ENCODE assay signal across 8 cellular contexts in genomic region chr5:38258319-38259061, GRCh38. TPM values are rescaled to one million over a fixed set of nuclear protein-coding genes. Genes with fewer than 3 reads are reported as not detected.
DNase-seq lines count a peak whose midpoint lies in the region; ATAC-seq and TF ChIP-seq lines count a peak whose summit lies in the region.

Gene EGFLAM, plus strand, starts transcription at chr5:38258559. Its CDS starts 196 bp downstream, at chr5:38258755.

- H3K27ac Mint-ChIP-seq in mesothelial cell of epicardium = peak within 1 kb of the TSS; percentile 14
- peak within 1 kb of the TSS in 1 of 8 donors; percentile 68 for H3K27ac Mint-ChIP-seq in CD8-positive, alpha-beta memory T cell

- H3K4me1 Mint-ChIP-seq in mesothelial cell of epicardium = peaks cover 16% of the 10 kb centered on the region
- peaks cover 5 to 10% (median 7%) of the 10 kb centered on the region in 3 donors for H3K4me1 Mint-ChIP-seq in CD8-positive, alpha-beta memory T cell

- peak within 1 kb of the TSS; percentile 74 for H3K4me3 Mint-ChIP-seq in mesothelial cell of epicardium
- peak within 1 kb of the TSS in 3 of 7 donors; percentile 9 to 75 (median 9) for H3K4me3 Mint-ChIP-seq in CD8-positive, alpha-beta memory T cell

- H3K9me3 Mint-ChIP-seq in mesothelial cell of epicardium = peaks cover 6% of the 10 kb centered on the region
- H3K9me3 Mint-ChIP-seq in CD8-positive, alpha-beta memory T cell = peaks cover under 1 to 9% (median 2%) of the 10 kb centered on the region in 5 donors

- no peaks in the 10 kb centered on the region for H3K36me3 ChIP-seq in CD8-positive, alpha-beta memory T cell (ENCODE audit: insufficient read depth, low read length)

- peaks cover 96% of the 10 kb centered on the region for H3K27me3 Mint-ChIP-seq in mesothelial cell of epicardium (ENCODE audit: low read depth)
- peaks cover 37 to 77% of the 10 kb centered on the region in 2 donors for H3K27me3 Mint-ChIP-seq in CD8-positive, alpha-beta memory T cell

- TF ChIP-seq CTCF in coronary artery (IDR thresholded peaks at IDR 0.05) (no peak), mesothelial cell of epicardium (IDR thresholded peaks at IDR 0.05; ENCODE audit: unreplicated experiment) (peak; percentile 31)

- H3K36me3 Mint-ChIP-seq in mesothelial cell of epicardium = no peaks in the 10 kb centered on the region
- H3K36me3 Mint-ChIP-seq in CD8-positive, alpha-beta memory T cell = no peaks in the 10 kb centered on the region

- CTCF ChIA-PET in CD8-positive, alpha-beta memory T cell (lab: Charles Lee) = no interaction called here

- H3K27ac ChIP-seq in coronary artery = no peak within 1 kb of the TSS
- H3K27ac ChIP-seq in CD8-positive, alpha-beta memory T cell (ENCODE audit: low read depth, low read length) = no peak within 1 kb of the TSS

- ATAC-seq in HG02840 (IDR thresholded peaks at IDR 0.05; ENCODE audit: low FRiP score, unreplicated experiment) (no peak), HG03045 (IDR thresholded peaks at IDR 0.05; ENCODE audit: unreplicated experiment) (no peak)

- peak within 1 kb of the TSS; percentile 67 for H3K4me3 ChIP-seq in coronary artery
- H3K4me3 ChIP-seq in CD8-positive, alpha-beta memory T cell (ENCODE audit: low read length) = no peak within 1 kb of the TSS

- H3K9me3 ChIP-seq in CD8-positive, alpha-beta memory T cell (ENCODE audit: low read length) = no peaks in the 10 kb centered on the region

- no peaks in the 10 kb centered on the region for H3K4me1 ChIP-seq in CD8-positive, alpha-beta memory T cell (ENCODE audit: insufficient read depth, low read length)

- POLR2A ChIA-PET in CD8-positive, alpha-beta memory T cell (lab: Charles Lee) = no interaction called here

- DNase-seq in GM03348 (ENCODE audit: low spot score) (peak; percentile 55), NCI-H345 (lab: John Stamatoyannopoulos, UW) (peak; percentile 20), coronary artery (ENCODE audit: low spot score) (no peak), mesothelial cell of epicardium (ENCODE audit: low spot score in 2 of 2, unreplicated experiment in 2 of 2) (peak; percentile 21 to 54), OCI-M1 (lab: John Stamatoyannopoulos, UW) (no peak)
- DNase-seq in CD8-positive, alpha-beta memory T cell = no peak

- H3K27me3 ChIP-seq in CD8-positive, alpha-beta memory T cell (ENCODE audit: insufficient read depth, low read length, poor library complexity, severe bottlenecking) = peaks cover 10% of the 10 kb centered on the region

RNA-seq across cellular contexts. Expression of gene EGFLAM, which starts in this region (rescaled TPM):
- total RNA-seq in mesothelial cell of epicardium = 6.8 to 7.1 TPM (median 7.1 TPM) in 3 replicates
- not detected for total RNA-seq in CD8-positive, alpha-beta memory T cell
- not detected for polyA plus RNA-seq in CD8-positive, alpha-beta memory T cell

Comparison
In these comparisons a context has a peak if more than half of its experiments do, and no peak if none do; other contexts are left out.
1. DNase-seq: peak in GM03348 (single experiment), NCI-H345 (single experiment) and mesothelial cell of epicardium (2 of 2); none in coronary artery (single experiment), CD8-positive, alpha-beta memory T cell (0 of 5) and OCI-M1 (single experiment).